Comparison of ENCODE assay signal across 1 cellular context in genomic region chr2:55019547-55020258, GRCh38.
TF ChIP-seq lines count a peak whose summit lies in the region.

No MANE protein-coding gene starts in this region.

TF ChIP-seq in endothelial cell of umbilical vein, 7 proteins besides CTCF, POLR2A, EP300 and RAD21:
- TF ChIP-seq EZH2 (IDR thresholded peaks at IDR 0.05; ENCODE audit: borderline replicate concordance, low read depth, low read length, severe bottlenecking) (no peak), FOS (IDR thresholded peaks at IDR 0.05; ENCODE audit: borderline replicate concordance, insufficient read depth, low read length) (peak; percentile 19), MAX (IDR thresholded peaks at IDR 0.05; ENCODE audit: insufficient read depth, insufficient read length) (no peak), GATA2 (IDR thresholded peaks at IDR 0.05; ENCODE audit: insufficient read depth, insufficient read length, low read depth, low read length) (no peak), POLR2AphosphoS5 (IDR thresholded peaks at IDR 0.05; ENCODE audit: insufficient read depth, low read depth, low read length) (no peak), JUN (IDR thresholded peaks at IDR 0.05; ENCODE audit: borderline replicate concordance, insufficient read depth, insufficient read length, low read depth) (peak; percentile 62), MYC (IDR thresholded peaks at IDR 0.05; ENCODE audit: low read depth, low read length) (no peak)
